ENCODE assay signal across 13 cellular contexts in genomic region chrX:150032742-150033141, GRCh38.
DNase-seq lines count a peak whose midpoint lies in the region; ATAC-seq and TF ChIP-seq lines count a peak whose summit lies in the region.
"Had no signal": no experiment of that assay in that cellular context is flagged by ENCODE, and none has a peak within 500 bp of the region (broad histone marks: within the 10 kb centered on the region; RNA-seq: fewer than 3 reads in every experiment).

No MANE protein-coding gene starts in this region.

- TF ChIP-seq CTCF in fibroblast of lung (conservative IDR thresholded peaks at IDR 0.05 in 1 of 2, IDR thresholded peaks at IDR 0.05 in 1 of 2; ENCODE audit: low read depth in 1 of 2, low read length in 2 of 2), result no peak
- no peak for TF ChIP-seq CTCF in upper lobe of right lung (IDR thresholded peaks at IDR 0.05)

- intact Hi-C loops in right cardiac atrium (cut with DNase I) (no loop called here), Right ventricle myocardium superior (cut with DNase I) (no loop called here), upper lobe of right lung (cut with DNase I) (no loop called here)

- H3K36me3 ChIP-seq in fibroblast of lung (ENCODE audit: control insufficient read depth, insufficient read depth, low read length), result no peaks in the 10 kb centered on the region
- no peaks in the 10 kb centered on the region for H3K36me3 ChIP-seq in upper lobe of right lung

- H3K9ac ChIP-seq in fibroblast of lung (ENCODE audit: insufficient read depth, low read length), result no peak overlapping the region
- H3K9ac ChIP-seq: KMS-11 had no signal

- DNase-seq in right cardiac atrium (no peak), Right ventricle myocardium superior (no peak), NCI-H226 (peak; percentile 70), fibroblast of lung (ENCODE audit: low read depth in 2 of 2) (peak; percentile 62 to 78), upper lobe of right lung (no peak), NCI-H1930 (lab: John Stamatoyannopoulos, UW) (no peak)
- no peak for DNase-seq in activated T-cell treated with anti-CD3 and anti-CD28 coated beads, Interleukin-2, amount 50 U/mL, for 1 hour
- DNase-seq: naive thymus-derived CD8-positive, alpha-beta T cell; stimulated activated naive CD8-positive, alpha-beta T cell treated with anti-CD3 and anti-CD28 coated beads, Interleukin-15, amount 100 ng/mL, for 72 hours had no signal

- H3K4me1 ChIP-seq in right cardiac atrium (ENCODE audit: control insufficient read depth, insufficient read depth, low read length), result peaks cover 1% of the 10 kb centered on the region
- peaks cover 6% of the 10 kb centered on the region for H3K4me1 ChIP-seq in fibroblast of lung (ENCODE audit: control insufficient read depth, extremely low read depth, insufficient read depth, low read length)
- H3K4me1 ChIP-seq in upper lobe of right lung, result no peaks in the 10 kb centered on the region

- no peaks in the 10 kb centered on the region for H3K27me3 ChIP-seq in right cardiac atrium (ENCODE audit: control insufficient read depth, insufficient read depth)
- H3K27me3 ChIP-seq in fibroblast of lung (ENCODE audit: control insufficient read depth, insufficient read depth, low read length), result no peaks in the 10 kb centered on the region
- H3K27me3 ChIP-seq in upper lobe of right lung, result no peaks in the 10 kb centered on the region

- H3K27ac ChIP-seq in right cardiac atrium (ENCODE audit: low read length) (no peak overlapping the region), fibroblast of lung (ENCODE audit: insufficient read depth, low read length) (peak overlapping the region; percentile 84), upper lobe of right lung (no peak overlapping the region)
- H3K27ac ChIP-seq: C4-2B, KMS-11, VCaP had no signal

- H3K4me3 ChIP-seq in right cardiac atrium (ENCODE audit: low read length) (no peak overlapping the region), fibroblast of lung (replicated peaks in 1 of 4; ENCODE audit: control extremely low read depth in 1 of 4, insufficient read depth in 1 of 4, low read depth in 3 of 4, low read length in 4 of 4) (no peak overlapping the region), upper lobe of right lung (no peak overlapping the region)

- no peak overlapping the region for H2AFZ ChIP-seq in fibroblast of lung (ENCODE audit: low read length)

- WGBS in right cardiac atrium, result 41% methylated on average over 3 of the region's 3 CpGs

- H3K79me2 ChIP-seq in fibroblast of lung (ENCODE audit: control insufficient read depth, insufficient read depth, low read length), result no peaks in the 10 kb centered on the region

- H3K9me3 ChIP-seq in right cardiac atrium (ENCODE audit: control insufficient read depth, low read length) (no peaks in the 10 kb centered on the region), fibroblast of lung (ENCODE audit: control insufficient read depth, insufficient read depth, low read depth, low read length) (no peaks in the 10 kb centered on the region), upper lobe of right lung (no peaks in the 10 kb centered on the region)

- ATAC-seq in right cardiac atrium (peak; percentile 38 to 93), Right ventricle myocardium superior (ENCODE audit: poor library complexity) (no peak), upper lobe of right lung (peak; percentile 55), HG02840 (IDR thresholded peaks at IDR 0.05; ENCODE audit: low FRiP score, unreplicated experiment) (no peak)
- ATAC-seq: naive thymus-derived CD8-positive, alpha-beta T cell; stimulated activated naive CD8-positive, alpha-beta T cell treated with anti-CD3 and anti-CD28 coated beads, Interleukin-15, amount 100 ng/mL, for 72 hours had no signal

- H3K4me2 ChIP-seq in fibroblast of lung (ENCODE audit: extremely low read depth, insufficient read depth, low read length), result peak overlapping the region; percentile 52
- H3K4me2 ChIP-seq: KMS-11 had no signal

- H4K20me1 ChIP-seq in fibroblast of lung (ENCODE audit: control insufficient read depth, extremely low read depth, insufficient read depth, low read length), result no peaks in the 10 kb centered on the region

Comparison
In these comparisons a context has a peak if more than half of its experiments do, and no peak if none do; other contexts are left out.
1. ATAC-seq: peak in right cardiac atrium (2 of 2) and upper lobe of right lung (single experiment); none in Right ventricle myocardium superior (single experiment) and HG02840 (single experiment).
2. DNase-seq: peak in NCI-H226 (single experiment) and fibroblast of lung (2 of 2); none in right cardiac atrium (0 of 3), Right ventricle myocardium superior (single experiment), upper lobe of right lung (single experiment), NCI-H1930 (0 of 2) and activated T-cell treated with anti-CD3 and anti-CD28 coated beads, Interleukin-2, amount 50 U/mL, for 1 hour (single experiment).